Comparison of ENCODE assay signal across 33 cellular contexts in the genomic region with DNA sequence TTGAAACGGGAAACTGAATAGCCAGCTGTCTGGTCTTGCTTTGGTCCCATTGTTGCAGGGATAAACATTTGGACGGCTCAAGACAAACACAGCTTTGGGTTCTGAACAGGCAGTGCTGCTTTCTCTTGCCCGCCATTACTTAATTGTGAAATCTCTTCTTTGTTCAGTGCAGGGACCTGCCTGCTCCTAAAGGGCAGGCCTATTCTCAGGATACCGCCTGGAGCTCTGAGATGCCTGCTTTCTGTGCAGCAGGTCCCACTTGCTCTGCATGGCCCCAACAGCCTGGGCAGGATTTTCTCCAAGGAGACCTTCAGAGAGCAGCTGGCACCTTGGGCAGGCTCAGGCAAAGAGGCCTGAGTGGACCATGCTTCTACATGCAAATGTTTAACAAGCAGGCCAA.
DNase-seq lines count a peak whose midpoint lies in the region; TF ChIP-seq lines count a peak whose summit lies in the region.
"Had no signal": no experiment of that assay in that cellular context is flagged by ENCODE, and none has a peak within 500 bp of the region (broad histone marks: within the 10 kb centered on the region; RNA-seq: fewer than 3 reads in every experiment).

No MANE protein-coding gene starts in this region.

- no peak for TF ChIP-seq RAD21 in neural cell (conservative IDR thresholded peaks at IDR 0.05)

- peaks cover 0 to 15% (median 0%) of the 10 kb centered on the region in 4 donors for H3K4me1 ChIP-seq in stomach
- H3K4me1 ChIP-seq: left lung, right atrium auricular region, spleen, uterus had no signal

- peak overlapping the region; percentile 24 for H3K9ac ChIP-seq in neural cell (ENCODE audit: low read length)
- H3K9ac ChIP-seq: GM23248 had no signal

- H3K4me3 ChIP-seq in neural cell (ENCODE audit: low read length) (no peak overlapping the region), stomach (no peak overlapping the region)
- H3K4me3 ChIP-seq: GM23248, left lung, right atrium auricular region, spleen, thoracic aorta, uterus had no signal

- H3F3A ChIP-seq in neural cell (ENCODE audit: insufficient read depth, low read length, poor library complexity, severe bottlenecking): no peaks in the 10 kb centered on the region

- TF ChIP-seq CTCF in neural cell (IDR thresholded peaks at IDR 0.05; ENCODE audit: poor library complexity, severe bottlenecking) (no peak), stomach (IDR thresholded peaks at IDR 0.05) (no peak)

- H3K9me2 ChIP-seq in neural cell (ENCODE audit: insufficient read depth, low read length): no peaks in the 10 kb centered on the region

- DNase-seq in NCI-H2196 (lab: John Stamatoyannopoulos, UW; ENCODE audit: unreplicated experiment) (peak; percentile 4), NCI-H2196 treated with DMSO at 0.1 percent for 48 hours (lab: John Stamatoyannopoulos, UW; ENCODE audit: unreplicated experiment) (no peak), NCI-H748 (lab: John Stamatoyannopoulos, UW; ENCODE audit: unreplicated experiment) (peak; percentile 84), stomach (no peak), iPS-NIHi11 (ENCODE audit: low spot score) (no peak)
- no peak for DNase-seq in activated CD8-positive, alpha-beta memory T cell treated with anti-CD3 and anti-CD28 coated beads, Interleukin-2, amount 50 U/mL, for 48 hours
- DNase-seq: ACHN; activated CD4-positive, alpha-beta T cell treated with anti-CD3 and anti-CD28 coated beads, Interleukin-2, amount 50 U/mL, for 4 hours; activated CD8-positive, alpha-beta memory T cell treated with anti-CD3 and anti-CD28 coated beads, Interleukin-2, amount 10 ng/mL, durations not matched to agents 7 days and 5 days; activated naive CD8-positive, alpha-beta T cell treated with anti-CD3 and anti-CD28 coated beads, Interleukin-2, amount 50 U/mL, for 24 hours; activated T-cell treated with anti-CD3 and anti-CD28 coated beads, Interleukin-2, amount 50 U/mL, for 48 hours; BE2C; CD8-positive, alpha-beta T cell; central memory CD4-positive, alpha-beta T cell; cortex of kidney; DMS79; effector memory CD8-positive, alpha-beta T cell; GF-D8; GM23248; IMR-90; left lung; MV-4-11; NCI-H2081 treated with DMSO at 0.1 percent for 48 hours; nephron progenitor cell; Right ventricle myocardium superior; spleen; stimulated activated CD4-positive, alpha-beta T cell treated with anti-CD3 and anti-CD28 coated beads, Interleukin-2, amount 100 ng/mL, for 24 hours; stimulated activated naive CD8-positive, alpha-beta T cell treated with anti-CD3 and anti-CD28 coated beads, Interleukin-15, Interleukin-2, amounts not matched to agents 100 U/mL and 50 U/mL, for 24 hours; T-helper 17 cell; uterus had no signal

- no peak overlapping the region for H3K4me2 ChIP-seq in neural cell (ENCODE audit: low read length)

- H3K9me3 ChIP-seq in neural cell (ENCODE audit: low read length): no peaks in the 10 kb centered on the region
- no peaks in the 10 kb centered on the region for H3K9me3 ChIP-seq in stomach
- H3K9me3 ChIP-seq: BE2C, left lung, right atrium auricular region, spleen, thoracic aorta, uterus had no signal

- no peak for TF ChIP-seq EP300 in neural cell (conservative IDR thresholded peaks at IDR 0.05; ENCODE audit: poor library complexity, severe bottlenecking)
- no peak for TF ChIP-seq EP300 in stomach (IDR thresholded peaks at IDR 0.05)

- peak overlapping the region; percentile 78 for H3K27ac ChIP-seq in neural cell (ENCODE audit: low read length)
- H3K27ac ChIP-seq in stomach: no peak overlapping the region
- H3K27ac ChIP-seq: GM23248, left lung, right atrium auricular region, spleen had no signal

- WGBS in stomach, 5 donors: 63 to 78% (median 66%) methylated on average over 4 of the region's 4 CpGs

- H3K79me2 ChIP-seq in neural cell (replicated peaks; ENCODE audit: insufficient read depth, low read length): no peaks in the 10 kb centered on the region

- TF ChIP-seq POLR2A in stomach (IDR thresholded peaks at IDR 0.05): no peak

- no peak overlapping the region for H2AFZ ChIP-seq in neural cell (ENCODE audit: low read depth, low read length)
- H2AFZ ChIP-seq: GM23248 had no signal

- intact Hi-C loops in stomach (cut with DNase I; ENCODE audit: low total_unique reads): no loop called here

- no peaks in the 10 kb centered on the region for H3K36me3 ChIP-seq in neural cell (ENCODE audit: insufficient read depth, low read length)
- peaks cover 0 to 18% (median 0%) of the 10 kb centered on the region in 4 donors for H3K36me3 ChIP-seq in stomach
- H3K36me3 ChIP-seq: BE2C, left lung, right atrium auricular region, spleen, thoracic aorta, uterus had no signal

- H3K27me3 ChIP-seq in neural cell (ENCODE audit: insufficient read depth, low read depth, low read length): no peaks in the 10 kb centered on the region
- H3K27me3 ChIP-seq in stomach: no peaks in the 10 kb centered on the region
- H3K27me3 ChIP-seq: BE2C, left lung, right atrium auricular region, uterus had no signal

- no peaks in the 10 kb centered on the region for H4K20me1 ChIP-seq in neural cell (ENCODE audit: insufficient read depth)

TF ChIP-seq in neural cell, 6 proteins besides CTCF, POLR2A, EP300 and RAD21:
- TF ChIP-seq MXI1 (conservative IDR thresholded peaks at IDR 0.05; ENCODE audit: poor library complexity, severe bottlenecking) (no peak), SMC3 (conservative IDR thresholded peaks at IDR 0.05; ENCODE audit: poor library complexity) (no peak), EZH2 (IDR thresholded peaks at IDR 0.05; ENCODE audit: borderline replicate concordance, insufficient read depth, low read length, poor library complexity, severe bottlenecking) (no peak), POLR2AphosphoS5 (IDR thresholded peaks at IDR 0.05) (no peak), TAF1 (IDR thresholded peaks at IDR 0.05; ENCODE audit: low read depth) (no peak)
- TF ChIP-seq, protein P1, sequence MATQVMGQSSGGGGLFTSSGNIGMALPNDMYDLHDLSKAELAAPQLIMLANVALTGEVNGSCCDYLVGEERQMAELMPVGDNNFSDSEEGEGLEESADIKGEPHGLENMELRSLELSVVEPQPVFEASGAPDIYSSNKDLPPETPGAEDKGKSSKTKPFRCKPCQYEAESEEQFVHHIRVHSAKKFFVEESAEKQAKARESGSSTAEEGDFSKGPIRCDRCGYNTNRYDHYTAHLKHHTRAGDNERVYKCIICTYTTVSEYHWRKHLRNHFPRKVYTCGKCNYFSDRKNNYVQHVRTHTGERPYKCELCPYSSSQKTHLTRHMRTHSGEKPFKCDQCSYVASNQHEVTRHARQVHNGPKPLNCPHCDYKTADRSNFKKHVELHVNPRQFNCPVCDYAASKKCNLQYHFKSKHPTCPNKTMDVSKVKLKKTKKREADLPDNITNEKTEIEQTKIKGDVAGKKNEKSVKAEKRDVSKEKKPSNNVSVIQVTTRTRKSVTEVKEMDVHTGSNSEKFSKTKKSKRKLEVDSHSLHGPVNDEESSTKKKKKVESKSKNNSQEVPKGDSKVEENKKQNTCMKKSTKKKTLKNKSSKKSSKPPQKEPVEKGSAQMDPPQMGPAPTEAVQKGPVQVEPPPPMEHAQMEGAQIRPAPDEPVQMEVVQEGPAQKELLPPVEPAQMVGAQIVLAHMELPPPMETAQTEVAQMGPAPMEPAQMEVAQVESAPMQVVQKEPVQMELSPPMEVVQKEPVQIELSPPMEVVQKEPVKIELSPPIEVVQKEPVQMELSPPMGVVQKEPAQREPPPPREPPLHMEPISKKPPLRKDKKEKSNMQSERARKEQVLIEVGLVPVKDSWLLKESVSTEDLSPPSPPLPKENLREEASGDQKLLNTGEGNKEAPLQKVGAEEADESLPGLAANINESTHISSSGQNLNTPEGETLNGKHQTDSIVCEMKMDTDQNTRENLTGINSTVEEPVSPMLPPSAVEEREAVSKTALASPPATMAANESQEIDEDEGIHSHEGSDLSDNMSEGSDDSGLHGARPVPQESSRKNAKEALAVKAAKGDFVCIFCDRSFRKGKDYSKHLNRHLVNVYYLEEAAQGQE (IDR thresholded peaks at IDR 0.05; ENCODE audit: borderline replicate concordance): no peak
TF ChIP-seq in neural cell: peak in this region for 0.

Comparison
In these comparisons a context has a peak if more than half of its experiments do, and no peak if none do; other contexts are left out.
1. DNase-seq: peak in NCI-H2196 (single experiment) and NCI-H748 (single experiment); none in NCI-H2196 treated with DMSO at 0.1 percent for 48 hours (single experiment), stomach (single experiment), iPS-NIHi11 (single experiment) and activated CD8-positive, alpha-beta memory T cell treated with anti-CD3 and anti-CD28 coated beads, Interleukin-2, amount 50 U/mL, for 48 hours (single experiment).